In genomic region chr14:64709126-64709525, GRCh38 we compare ENCODE assay signal across 1 cellular context.
TF ChIP-seq lines count a peak whose summit lies in the region.

No MANE protein-coding gene starts in this region.

TF ChIP-seq in SK-N-SH treated with all-trans-retinoic acid at 6 μM for 48 hours, 23 proteins besides CTCF, POLR2A, EP300 and RAD21 (continued from another document):
- TF ChIP-seq PATZ1 (CRISPR knock-in tag; IDR thresholded peaks at IDR 0.05; ENCODE audit: borderline replicate concordance), result no peak
